1 cellular context compared by ENCODE assay signal in genomic region chr11:65766535-65766934, GRCh38.
TF ChIP-seq lines count a peak whose summit lies in the region.

No MANE protein-coding gene starts in this region.

TF ChIP-seq in GM23338, 12 proteins besides CTCF, POLR2A, EP300 and RAD21 (continued from another document):
- TF ChIP-seq REST (IDR thresholded peaks at IDR 0.05; ENCODE audit: unreplicated experiment) (no peak), EZH2 (IDR thresholded peaks at IDR 0.05; ENCODE audit: low read depth, unreplicated experiment) (no peak)
